1 cellular context compared by ENCODE assay signal in the genomic region with DNA sequence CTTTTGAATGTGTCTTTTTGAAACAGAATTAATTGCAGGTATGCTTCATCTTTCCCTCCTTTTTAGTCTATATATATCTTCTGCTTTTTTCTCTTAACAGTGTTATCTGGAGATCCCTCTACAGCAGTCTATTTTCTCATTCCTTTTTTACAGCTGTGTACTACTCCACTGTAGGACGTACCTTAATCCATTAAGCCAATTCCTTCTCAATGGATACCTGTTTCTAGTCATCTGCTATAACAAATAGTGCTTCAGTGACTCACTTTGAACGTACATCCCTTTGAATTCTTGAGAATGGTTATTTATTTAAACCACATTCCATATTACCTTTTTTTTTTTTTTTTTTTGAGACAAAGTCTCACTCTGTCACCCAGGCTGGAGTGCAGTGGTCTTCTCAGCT.
TF ChIP-seq lines count a peak whose summit lies in the region.

No MANE protein-coding gene starts in this region.

TF ChIP-seq in K562, 482 proteins besides CTCF, POLR2A, EP300 and RAD21:
- TF ChIP-seq, protein P1, sequence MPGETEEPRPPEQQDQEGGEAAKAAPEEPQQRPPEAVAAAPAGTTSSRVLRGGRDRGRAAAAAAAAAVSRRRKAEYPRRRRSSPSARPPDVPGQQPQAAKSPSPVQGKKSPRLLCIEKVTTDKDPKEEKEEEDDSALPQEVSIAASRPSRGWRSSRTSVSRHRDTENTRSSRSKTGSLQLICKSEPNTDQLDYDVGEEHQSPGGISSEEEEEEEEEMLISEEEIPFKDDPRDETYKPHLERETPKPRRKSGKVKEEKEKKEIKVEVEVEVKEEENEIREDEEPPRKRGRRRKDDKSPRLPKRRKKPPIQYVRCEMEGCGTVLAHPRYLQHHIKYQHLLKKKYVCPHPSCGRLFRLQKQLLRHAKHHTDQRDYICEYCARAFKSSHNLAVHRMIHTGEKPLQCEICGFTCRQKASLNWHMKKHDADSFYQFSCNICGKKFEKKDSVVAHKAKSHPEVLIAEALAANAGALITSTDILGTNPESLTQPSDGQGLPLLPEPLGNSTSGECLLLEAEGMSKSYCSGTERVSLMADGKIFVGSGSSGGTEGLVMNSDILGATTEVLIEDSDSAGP (CRISPR knock-in tag; IDR thresholded peaks at IDR 0.05) = no peak
- TF ChIP-seq ZNF146 (CRISPR knock-in tag; IDR thresholded peaks at IDR 0.05; ENCODE audit: unreplicated experiment) = peak; percentile 45
